Comparison of ENCODE assay signal across 18 cellular contexts in genomic region chr10:43352951-43353350, GRCh38. TPM values are rescaled to one million over a fixed set of nuclear protein-coding genes. Genes with fewer than 3 reads are reported as not detected.
DNase-seq lines count a peak whose midpoint lies in the region; ATAC-seq, FAIRE-seq and TF ChIP-seq lines count a peak whose summit lies in the region.
"Had no signal": no experiment of that assay in that cellular context is flagged by ENCODE, and none has a peak within 500 bp of the region (broad histone marks: within the 10 kb centered on the region; RNA-seq: fewer than 3 reads in every experiment).

No MANE protein-coding gene starts in this region.

- H2BK20ac ChIP-seq in H9 (ENCODE audit: low read depth, low read length, poor library complexity, severe bottlenecking) = no peak overlapping the region

- H3K27ac ChIP-seq in A549 (no peak overlapping the region), H9 (ENCODE audit: insufficient read length, low read depth, low read length) (no peak overlapping the region), cingulate gyrus (ENCODE audit: low read depth, low read length) (peak overlapping the region; percentile 60)
- no peak overlapping the region for H3K27ac ChIP-seq in CD4-positive, alpha-beta memory T cell (ENCODE audit: low read depth, low read length)

- TF ChIP-seq CTCF in A549 (IDR thresholded peaks at IDR 0.05) (no peak), H9 (conservative IDR thresholded peaks at IDR 0.05) (peak; percentile 32; the same call in 1 of the 3 replicates)

- H3K56ac ChIP-seq in H9 (ENCODE audit: insufficient read length, low read depth, low read length) = no peak overlapping the region

- H3K27ac Mint-ChIP-seq in H9 = peak overlapping the region; percentile 28 to 52 (median 49); a peak in 2 of 7 replicates
- H3K27ac Mint-ChIP-seq in naive thymus-derived CD8-positive, alpha-beta T cell = no peak overlapping the region
- no peak overlapping the region for H3K27ac Mint-ChIP-seq in CD4-positive, alpha-beta memory T cell

- H3K9ac ChIP-seq in H9 (ENCODE audit: extremely low read depth, insufficient read length, low read length) = no peak overlapping the region

- no peak overlapping the region for H3K4me3 ChIP-seq in A549
- no peak overlapping the region for H3K4me3 ChIP-seq in CD4-positive, alpha-beta memory T cell (ENCODE audit: low read length in 2 of 2)
- H3K4me3 ChIP-seq: HAP-1 had no signal

- 74% methylated on average over 7 of the region's 7 CpGs for WGBS in A549 (ENCODE audit: missing lambda C conversion rate)
- no CpG with 5 or more reads among the region's 7 CpGs for WGBS in H9 (ENCODE audit: extremely low coverage, insufficient read length, low lambda C conversion rate)

- H3K4me1 ChIP-seq in A549 = peaks cover 49% of the 10 kb centered on the region
- peaks cover 2% of the 10 kb centered on the region; the same call in 1 of the 2 replicates for H3K4me1 ChIP-seq in H9 (ENCODE audit: insufficient read depth, low read length)
- peaks cover 17% of the 10 kb centered on the region for H3K4me1 ChIP-seq in CD4-positive, alpha-beta memory T cell (ENCODE audit: insufficient read depth, low read length)

- no peak overlapping the region for H2BK12ac ChIP-seq in H9 (ENCODE audit: insufficient read length, low read depth, low read length)

- no peak for TF ChIP-seq EP300 in A549 (IDR thresholded peaks at IDR 0.05)

- H3K4me2 ChIP-seq in A549 = peak overlapping the region; percentile 55; the same call in 1 of the 3 replicates
- H3K4me2 ChIP-seq in H9 (ENCODE audit: insufficient read depth, insufficient read length, low read length) = no peak overlapping the region

- no peak overlapping the region for H3K18ac ChIP-seq in H9 (ENCODE audit: insufficient read length, low read depth, low read length)

- no peak overlapping the region for H2BK15ac ChIP-seq in H9 (ENCODE audit: low read depth, low read length)

- H3K23me2 ChIP-seq in H9 (ENCODE audit: insufficient read length, low read depth, low read length, poor library complexity, severe bottlenecking) = no peaks in the 10 kb centered on the region

- no peak overlapping the region for H2BK5ac ChIP-seq in H9 (ENCODE audit: insufficient read length, low read length)

- DNase-seq in A549 (ENCODE audit: low read depth in 1 of 2, low spot score in 1 of 2) (no peak), H9 (no peak), NCI-H345 treated with DMSO at 0.1 percent for 48 hours (lab: John Stamatoyannopoulos, UW; ENCODE audit: unreplicated experiment) (peak; percentile 18)
- DNase-seq in naive thymus-derived CD8-positive, alpha-beta T cell = no peak
- DNase-seq in CD4-positive, alpha-beta memory T cell = no peak
- DNase-seq: DND-41, GDM1, NCI-H1048, NCI-H524 had no signal

- POLR2A ChIA-PET in A549 (lab: Yijun Ruan, JAX) = interaction anchor here (0.6 kb wide), 1 partner anchor 44 kb away, joined by 3 read pairs; no protein-coding TSS in a partner anchor
- POLR2A ChIA-PET in naive thymus-derived CD8-positive, alpha-beta T cell (lab: Charles Lee) = no interaction called here
- POLR2A ChIA-PET in CD4-positive, alpha-beta memory T cell (lab: Charles Lee; ENCODE audit: partially characterized antibody) = interaction anchor here (1.2 kb wide), 1 partner anchor 9 kb away, joined by 6 read pairs; no protein-coding TSS in a partner anchor

- CTCF ChIA-PET in A549 (lab: Yijun Ruan, JAX) = interaction anchor here (0.6 to 11.0 kb wide), 7 partner anchors 12 to 109 kb away, joined by 3 to 234 read pairs (median 4); no protein-coding TSS in a partner anchor
- CTCF ChIA-PET in CD4-positive, alpha-beta memory T cell (lab: Charles Lee; ENCODE audit: partially characterized antibody) = interaction anchor here (1.0 to 2.6 kb wide), 4 partner anchors 54 to 87 kb away, joined by 3 to 19 read pairs (median 4); no protein-coding TSS in a partner anchor

- H3K4me3 Mint-ChIP-seq in H9 = no peak overlapping the region
- H3K4me3 Mint-ChIP-seq in naive thymus-derived CD8-positive, alpha-beta T cell = no peak overlapping the region
- no peak overlapping the region for H3K4me3 Mint-ChIP-seq in CD4-positive, alpha-beta memory T cell
- H3K4me3 Mint-ChIP-seq: T-helper 2 cell treated with Interferon-gamma antibody and Interleukin-4, amounts not matched to agents 5 μg/mL and 100 μg/mL, for 36 hours had no signal

- H4K5ac ChIP-seq in H9 (ENCODE audit: insufficient read length, low read depth, low read length) = no peak overlapping the region

- H3K27me3 ChIP-seq in H9 (ENCODE audit: insufficient read depth, low read length) = no peaks in the 10 kb centered on the region
- H3K27me3 ChIP-seq in CD4-positive, alpha-beta memory T cell (ENCODE audit: insufficient read depth, low read length) = no peaks in the 10 kb centered on the region

- no peaks in the 10 kb centered on the region for H3K36me3 Mint-ChIP-seq in H9 (ENCODE audit: insufficient read depth in 1 of 3, low read depth in 3 of 3)
- H3K36me3 Mint-ChIP-seq in naive thymus-derived CD8-positive, alpha-beta T cell = peaks cover 0 to 2% (median 0%) of the 10 kb centered on the region in 3 donors
- no peaks in the 10 kb centered on the region for H3K36me3 Mint-ChIP-seq in CD4-positive, alpha-beta memory T cell
- H3K36me3 Mint-ChIP-seq: CD14-positive monocyte had no signal

- no peak overlapping the region for H4K91ac ChIP-seq in H9 (ENCODE audit: insufficient read length, low read depth, low read length)

- FAIRE-seq in A549 (lab: Jason Lieb, UNC) = no peak
- FAIRE-seq: RCC 7860 had no signal

- H2AFZ ChIP-seq in H9 (ENCODE audit: low read length) = no peak overlapping the region

- H4K20me1 ChIP-seq in H9 (ENCODE audit: control insufficient read depth, insufficient read depth, insufficient read length) = no peaks in the 10 kb centered on the region

- no peak overlapping the region for H2AK5ac ChIP-seq in H9 (ENCODE audit: insufficient read length, low read length)

- H3K36me3 ChIP-seq in CD4-positive, alpha-beta memory T cell (ENCODE audit: insufficient read depth, low read length) = no peaks in the 10 kb centered on the region
- H3K36me3 ChIP-seq: HAP-1 had no signal

- H3K27me3 Mint-ChIP-seq in H9 (ENCODE audit: low read depth) = no peaks in the 10 kb centered on the region
- H3K27me3 Mint-ChIP-seq in naive thymus-derived CD8-positive, alpha-beta T cell = peaks cover 0 to 26% (median 14%) of the 10 kb centered on the region in 5 donors
- H3K27me3 Mint-ChIP-seq in CD4-positive, alpha-beta memory T cell = peaks cover 6 to 7% of the 10 kb centered on the region in 2 donors

- H2BK120ac ChIP-seq in H9 (ENCODE audit: low read depth, low read length, poor library complexity, severe bottlenecking) = no peak overlapping the region

- no peak overlapping the region for H3T11ph ChIP-seq in H9 (ENCODE audit: low read length)

- no peaks in the 10 kb centered on the region for H3K9me3 Mint-ChIP-seq in H9
- H3K9me3 Mint-ChIP-seq in naive thymus-derived CD8-positive, alpha-beta T cell = no peaks in the 10 kb centered on the region
- no peaks in the 10 kb centered on the region for H3K9me3 Mint-ChIP-seq in CD4-positive, alpha-beta memory T cell
- H3K9me3 Mint-ChIP-seq: T-helper 2 cell treated with Interferon-gamma antibody and Interleukin-4, amounts not matched to agents 5 μg/mL and 100 μg/mL, for 36 hours had no signal

- no peak for TF ChIP-seq POLR2A in A549 (IDR thresholded peaks at IDR 0.05; ENCODE audit: low read length)

- no peak overlapping the region for H3K4ac ChIP-seq in H9 (ENCODE audit: low read depth, low read length)

- no peak for TF ChIP-seq RAD21 in A549 (conservative IDR thresholded peaks at IDR 0.05 in 1 of 2, IDR thresholded peaks at IDR 0.05 in 1 of 2)

- no peaks in the 10 kb centered on the region for H3K79me1 ChIP-seq in H9 (ENCODE audit: insufficient read depth, low read depth, low read length, poor library complexity, severe bottlenecking)

- ATAC-seq in A549 (no peak), GM18873 (IDR thresholded peaks at IDR 0.05; ENCODE audit: low FRiP score, unreplicated experiment) (no peak), HG03460 (IDR thresholded peaks at IDR 0.05; ENCODE audit: unreplicated experiment) (no peak)
- ATAC-seq in naive thymus-derived CD8-positive, alpha-beta T cell = no peak

- H3K14ac ChIP-seq in H9 (ENCODE audit: insufficient read depth, low read length) = no peak overlapping the region

- no peak overlapping the region for H4K8ac ChIP-seq in H9 (replicated peaks; ENCODE audit: insufficient read length, low read depth, low read length)

- H3K9me3 ChIP-seq in A549 (no peaks in the 10 kb centered on the region), H9 (ENCODE audit: control insufficient read depth, low read depth, low read length) (no peaks in the 10 kb centered on the region)
- no peaks in the 10 kb centered on the region for H3K9me3 ChIP-seq in CD4-positive, alpha-beta memory T cell (ENCODE audit: control insufficient read depth in 1 of 2, low read length in 2 of 2)
- H3K9me3 ChIP-seq: HAP-1 had no signal

- intact Hi-C loops in CD4-positive, alpha-beta memory T cell (cut with micrococcal nuclease) = no loop called here

- peaks cover 36 to 47% of the 10 kb centered on the region in 2 experiments for H3K4me1 Mint-ChIP-seq in H9
- peaks cover 11 to 21% (median 18%) of the 10 kb centered on the region in 4 donors for H3K4me1 Mint-ChIP-seq in naive thymus-derived CD8-positive, alpha-beta T cell
- peaks cover 13 to 30% (median 19%) of the 10 kb centered on the region in 4 donors for H3K4me1 Mint-ChIP-seq in CD4-positive, alpha-beta memory T cell

- H3K23ac ChIP-seq in H9 (ENCODE audit: insufficient read length, low read depth, low read length) = no peak overlapping the region

- no peaks in the 10 kb centered on the region for H3K79me2 ChIP-seq in H9 (ENCODE audit: insufficient read depth, low read length)

TF ChIP-seq in A549, 52 proteins besides CTCF, POLR2A, EP300 and RAD21 (continues in another document):
- TF ChIP-seq HOXA7 (CRISPR knock-in tag; IDR thresholded peaks at IDR 0.05) = no peak

RNA-seq across cellular contexts. Expression of gene FXYD4, which starts 18.5 kb away (rescaled TPM):
- polyA plus RNA-seq in A549 (2011; rRNA removed) = not detected in 2 replicates
- not detected in 2 replicates for polyA plus RNA-seq in A549 (2012; cell fraction: cytosol; rRNA removed)
- not detected in 2 replicates for polyA plus RNA-seq in A549 (2012; cell fraction: nucleus; rRNA removed)
- not detected in 3 replicates for polyA plus RNA-seq in A549 (2017; fragmentation: RNase III; extraction: RNeasy Plus Mini Kit Qiagen cat#74134 plus additional on column Dnase treatment)
- not detected in 2 replicates for polyA minus RNA-seq in A549 (2011; rRNA and poly(A)+ RNA removed)
- not detected in 2 replicates for total RNA-seq in H9 (2021)
- total RNA-seq in naive thymus-derived CD8-positive, alpha-beta T cell = not detected
- not detected for polyA plus RNA-seq in naive thymus-derived CD8-positive, alpha-beta T cell
- total RNA-seq in CD4-positive, alpha-beta memory T cell = not detected
- polyA plus RNA-seq in CD4-positive, alpha-beta memory T cell = not detected
- total RNA-seq: A673, HT1080 had no signal
- polyA plus RNA-seq: CD14-positive monocyte had no signal

RNA-seq across cellular contexts. Expression of gene HNRNPF, which starts 56.0 kb away (rescaled TPM):
- 198 and 271 TPM in 2 replicates for polyA plus RNA-seq in A549 (2011; rRNA removed)
- polyA plus RNA-seq in A549 (2012; cell fraction: cytosol; rRNA removed) = 236 and 250 TPM in 2 replicates
- 275 and 276 TPM in 2 replicates for polyA plus RNA-seq in A549 (2012; cell fraction: nucleus; rRNA removed)
- polyA plus RNA-seq in A549 (2017; fragmentation: RNase III; extraction: RNeasy Plus Mini Kit Qiagen cat#74134 plus additional on column Dnase treatment) = 217 to 228 TPM (median 221 TPM) in 3 replicates
- 220 and 241 TPM in 2 replicates for polyA minus RNA-seq in A549 (2011; rRNA and poly(A)+ RNA removed)
- total RNA-seq in H9 (2021) = 411 and 420 TPM in 2 replicates
- total RNA-seq in naive thymus-derived CD8-positive, alpha-beta T cell = 100 to 1,000 TPM; 155 to 168 TPM
- polyA plus RNA-seq in naive thymus-derived CD8-positive, alpha-beta T cell = 100 to 1,000 TPM; 160 to 202 (median 174) TPM
- total RNA-seq in CD4-positive, alpha-beta memory T cell = 100 to 1,000 TPM; 204 to 206 TPM
- 100 to 1,000 TPM; 242 to 296 TPM for polyA plus RNA-seq in CD4-positive, alpha-beta memory T cell

Comparison
In these comparisons a context has a peak if more than half of its experiments do, and no peak if none do; other contexts are left out.
1. H3K27ac Mint-ChIP-seq: peak in H9 (3 of 3); none in naive thymus-derived CD8-positive, alpha-beta T cell (0 of 10) and CD4-positive, alpha-beta memory T cell (0 of 7).